8 cellular contexts compared by ENCODE assay signal in the genomic region with DNA sequence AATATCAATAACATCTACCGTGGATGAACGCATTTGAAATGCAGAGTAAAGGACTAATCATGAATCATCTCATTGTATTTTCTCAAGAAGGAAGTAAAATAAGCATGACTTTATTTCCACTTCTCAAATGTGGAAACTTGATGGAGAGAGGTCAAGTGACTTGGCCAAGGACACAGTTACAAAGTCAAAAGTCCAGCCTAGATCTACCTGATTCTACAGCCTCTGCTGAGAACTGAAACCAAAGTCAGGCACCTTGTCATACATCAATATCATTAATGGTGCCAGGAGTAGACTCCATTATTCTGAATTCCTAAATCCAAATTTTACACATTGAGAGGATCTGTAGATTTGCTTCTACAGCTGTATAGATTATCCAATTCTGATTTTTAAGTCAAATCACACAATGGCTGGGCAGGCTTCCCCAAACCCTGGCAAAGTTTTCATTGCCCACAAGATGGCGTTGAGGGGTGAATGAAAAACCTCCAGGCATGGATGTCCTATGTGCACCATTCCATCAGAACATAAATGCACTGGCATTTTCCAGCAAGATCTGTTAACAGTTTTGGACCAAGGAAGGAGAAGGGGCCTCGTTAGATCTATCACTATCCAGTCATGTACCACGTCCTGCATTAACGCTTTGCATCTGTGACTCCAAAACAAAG.
DNase-seq lines count a peak whose midpoint lies in the region; ATAC-seq and TF ChIP-seq lines count a peak whose summit lies in the region.

No MANE protein-coding gene starts in this region.

- H3K4me2 ChIP-seq in Karpas-422 (ENCODE audit: low read depth, low read length, poor library complexity, severe bottlenecking) = no peak overlapping the region

- TF ChIP-seq CTCF in BE2C (IDR thresholded peaks at IDR 0.05; ENCODE audit: low read depth, low read length) (peak; percentile 65), left lung (IDR thresholded peaks at IDR 0.05) (peak; percentile 27 to 45), GM20000 (IDR thresholded peaks at IDR 0.05; ENCODE audit: extremely low read depth, missing control alignments) (no peak)

- H3K27me3 ChIP-seq in BE2C (no peaks in the 10 kb centered on the region), Karpas-422 (ENCODE audit: low read length) (no peaks in the 10 kb centered on the region), left lung (no peaks in the 10 kb centered on the region)

- H3K9me2 ChIP-seq in Karpas-422 (replicated peaks; ENCODE audit: insufficient read depth, low read length) = no peaks in the 10 kb centered on the region

- no peak overlapping the region for H2AFZ ChIP-seq in Karpas-422 (ENCODE audit: low read length)

- no peak overlapping the region for H3K27ac ChIP-seq in Karpas-422 (ENCODE audit: low read length)
- no peak overlapping the region for H3K27ac ChIP-seq in left lung

- H3K36me3 ChIP-seq in BE2C (no peaks in the 10 kb centered on the region), Karpas-422 (ENCODE audit: insufficient read depth, low read length) (no peaks in the 10 kb centered on the region), left lung (no peaks in the 10 kb centered on the region)

- H3K79me2 ChIP-seq in Karpas-422 (ENCODE audit: low read length) = no peaks in the 10 kb centered on the region

- DNase-seq in BE2C (peak; percentile 49), Karpas-422 (peak; percentile 69), brain pericyte (ENCODE audit: low read depth, low spot score) (peak; percentile 18), left lung (no peak), GM20000 (ENCODE audit: low spot score) (no peak)

- peak; percentile 84 for ATAC-seq in left lung
- no peak for ATAC-seq in HG02798 (IDR thresholded peaks at IDR 0.05; ENCODE audit: poor library complexity, unreplicated experiment)
- ATAC-seq in GM19455 (IDR thresholded peaks at IDR 0.05; ENCODE audit: unreplicated experiment) = no peak
- ATAC-seq in HG02763 (IDR thresholded peaks at IDR 0.05; ENCODE audit: unreplicated experiment) = no peak

- intact Hi-C loops in left lung (cut with DNase I) = no loop called here

- H3K9me3 ChIP-seq in BE2C = no peaks in the 10 kb centered on the region
- no peaks in the 10 kb centered on the region for H3K9me3 ChIP-seq in Karpas-422 (ENCODE audit: low read length)
- H3K9me3 ChIP-seq in left lung = no peaks in the 10 kb centered on the region

- H4K20me1 ChIP-seq in Karpas-422 (ENCODE audit: insufficient read depth, low read depth, low read length) = no peaks in the 10 kb centered on the region; the same call in 1 of the 2 replicates

- H3K9ac ChIP-seq in Karpas-422 (ENCODE audit: low read length) = no peak overlapping the region

- H3K4me1 ChIP-seq in BE2C = no peaks in the 10 kb centered on the region; the same call in 1 of the 2 replicates
- no peaks in the 10 kb centered on the region for H3K4me1 ChIP-seq in Karpas-422 (ENCODE audit: low read length)
- peaks cover 0 to 9% of the 10 kb centered on the region in 2 donors for H3K4me1 ChIP-seq in left lung

- no peak overlapping the region for H3K4me3 ChIP-seq in BE2C (ENCODE audit: low read depth, low read length)
- no peak overlapping the region for H3K4me3 ChIP-seq in Karpas-422 (ENCODE audit: low read length)
- no peak overlapping the region for H3K4me3 ChIP-seq in left lung

Comparison
In these comparisons a context has a peak if more than half of its experiments do, and no peak if none do; other contexts are left out.
1. DNase-seq: peak in BE2C (single experiment), Karpas-422 (single experiment) and brain pericyte (single experiment); none in left lung (0 of 2) and GM20000 (single experiment).